In the genomic region with DNA sequence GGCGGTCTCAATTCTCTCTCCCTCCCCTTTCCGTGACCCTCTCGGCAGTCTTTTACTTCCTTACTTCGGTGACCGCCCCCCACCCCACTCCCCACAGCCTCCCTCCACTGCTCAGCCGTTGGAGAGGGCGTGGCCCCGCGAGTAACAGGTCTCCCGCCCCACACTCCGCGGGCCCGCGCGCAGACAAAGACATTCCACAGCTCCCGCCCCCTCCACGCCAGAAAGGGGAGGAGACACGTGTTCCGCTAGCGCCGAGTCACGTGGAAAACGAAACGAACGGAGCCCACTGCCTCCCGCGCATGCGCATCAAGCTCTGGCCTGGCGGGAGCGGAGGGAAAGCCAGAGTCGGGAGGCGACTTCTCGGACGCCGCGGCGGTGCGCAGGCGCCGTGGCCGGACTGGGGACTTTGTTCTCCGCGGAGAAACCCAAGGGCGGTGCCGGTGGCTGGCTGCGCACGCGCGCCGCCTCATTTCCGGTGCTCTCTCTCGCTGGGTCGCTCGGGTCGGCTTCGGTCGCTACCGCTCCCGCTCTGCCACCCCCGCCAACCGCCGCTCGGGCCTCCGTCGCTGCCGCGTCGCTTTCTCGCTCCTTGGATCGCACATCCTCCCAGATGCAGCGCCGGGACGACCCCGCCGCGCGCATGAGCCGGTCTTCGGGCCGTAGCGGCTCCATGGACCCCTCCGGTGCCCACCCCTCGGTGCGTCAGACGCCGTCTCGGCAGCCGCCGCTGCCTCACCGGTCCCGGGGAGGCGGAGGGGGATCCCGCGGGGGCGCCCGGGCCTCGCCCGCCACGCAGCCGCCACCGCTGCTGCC, we compare ENCODE assay signal across 8 cellular contexts. TPM values are rescaled to one million over a fixed set of nuclear protein-coding genes. Genes with fewer than 3 reads are reported as not detected.
A peak's percentile ranks its signal among the peaks of the same experiment; 100 is the strongest.
DNase-seq lines count a peak whose midpoint lies in the region; ATAC-seq and TF ChIP-seq lines count a peak whose summit lies in the region.

A gene with protein sequence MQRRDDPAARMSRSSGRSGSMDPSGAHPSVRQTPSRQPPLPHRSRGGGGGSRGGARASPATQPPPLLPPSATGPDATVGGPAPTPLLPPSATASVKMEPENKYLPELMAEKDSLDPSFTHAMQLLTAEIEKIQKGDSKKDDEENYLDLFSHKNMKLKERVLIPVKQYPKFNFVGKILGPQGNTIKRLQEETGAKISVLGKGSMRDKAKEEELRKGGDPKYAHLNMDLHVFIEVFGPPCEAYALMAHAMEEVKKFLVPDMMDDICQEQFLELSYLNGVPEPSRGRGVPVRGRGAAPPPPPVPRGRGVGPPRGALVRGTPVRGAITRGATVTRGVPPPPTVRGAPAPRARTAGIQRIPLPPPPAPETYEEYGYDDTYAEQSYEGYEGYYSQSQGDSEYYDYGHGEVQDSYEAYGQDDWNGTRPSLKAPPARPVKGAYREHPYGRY (plus strand): TSS at position 483 of the 813 bp plus-strand sequence. CDS start 128 bp downstream, at position 611.

- DNase-seq in GM23338 (ENCODE audit: low spot score) (peak; percentile 97), LHCN-M2 (ENCODE audit: low read depth) (peak; percentile 99), RPMI8226 (peak; percentile 100), fibroblast of gingiva (ENCODE audit: low read depth) (peak; percentile 98), naive B cell (peak; percentile 97)
- peak; percentile 95 to 98 for DNase-seq in activated T-helper 1 cell treated with anti-CD3 and anti-CD28 coated beads, Interleukin-2, amount 50 U/mL, for 16 hours (ENCODE audit: low read depth in 1 of 2, low spot score in 1 of 2)

- H3K36me3 Mint-ChIP-seq in GM23338 (ENCODE audit: low read depth) (peaks cover 30% of the 10 kb centered on the region), naive B cell (no peaks in the 10 kb centered on the region)
- peaks cover 11% of the 10 kb centered on the region for H3K36me3 Mint-ChIP-seq in stimulated activated memory B cell treated with anti-CD40 and anti-IgM and Interleukin-4, amounts not matched to agents 10 μg/mL and 1 μg/mL and 100 μg/mL, for 72 hours

- H3K27me3 Mint-ChIP-seq in GM23338 (ENCODE audit: insufficient read depth, low read depth, poor library complexity) (peaks cover 13% of the 10 kb centered on the region), naive B cell (no peaks in the 10 kb centered on the region)
- no peaks in the 10 kb centered on the region for H3K27me3 Mint-ChIP-seq in stimulated activated memory B cell treated with anti-CD40 and anti-IgM and Interleukin-4, amounts not matched to agents 10 μg/mL and 1 μg/mL and 100 μg/mL, for 72 hours

- H3K27ac Mint-ChIP-seq in GM23338 (peak within 1 kb of the TSS; percentile 96), naive B cell (peak within 1 kb of the TSS; percentile 94 to 99 (median 98))
- peak within 1 kb of the TSS; percentile 84 for H3K27ac Mint-ChIP-seq in stimulated activated memory B cell treated with anti-CD40 and anti-IgM and Interleukin-4, amounts not matched to agents 10 μg/mL and 1 μg/mL and 100 μg/mL, for 72 hours

- H3K27ac ChIP-seq in DOHH2 (ENCODE audit: low read depth, low read length) (peak within 1 kb of the TSS; percentile 82), GM23338 (ENCODE audit: low read depth) (peak within 1 kb of the TSS; percentile 89)

- no peaks in the 10 kb centered on the region for H3K27me3 ChIP-seq in DOHH2 (ENCODE audit: control insufficient read depth, low read length)
- H3K27me3 ChIP-seq in GM23338 (ENCODE audit: insufficient read depth): no peaks in the 10 kb centered on the region

- H3K9me3 Mint-ChIP-seq in GM23338: no peaks in the 10 kb centered on the region
- H3K9me3 Mint-ChIP-seq in naive B cell: no peaks in the 10 kb centered on the region
- H3K9me3 Mint-ChIP-seq in stimulated activated memory B cell treated with anti-CD40 and anti-IgM and Interleukin-4, amounts not matched to agents 10 μg/mL and 1 μg/mL and 100 μg/mL, for 72 hours: no peaks in the 10 kb centered on the region

- H4K20me1 ChIP-seq in DOHH2 (ENCODE audit: control insufficient read depth, insufficient read depth, low read depth, low read length) (peaks cover 18% of the 10 kb centered on the region), GM23338 (replicated peaks; ENCODE audit: insufficient read depth) (peaks cover 45% of the 10 kb centered on the region)

- H3K4me3 ChIP-seq in DOHH2 (ENCODE audit: low read length) (peak within 1 kb of the TSS; percentile 82), GM23338 (peak within 1 kb of the TSS; percentile 100)

- H3K4me3 Mint-ChIP-seq in GM23338: peak within 1 kb of the TSS; percentile 84
- H3K4me3 Mint-ChIP-seq in naive B cell: peak within 1 kb of the TSS; percentile 87 to 98 (median 96)
- H3K4me3 Mint-ChIP-seq in stimulated activated memory B cell treated with anti-CD40 and anti-IgM and Interleukin-4, amounts not matched to agents 10 μg/mL and 1 μg/mL and 100 μg/mL, for 72 hours: peak within 1 kb of the TSS; percentile 95

- TF ChIP-seq CTCF in DOHH2 (IDR thresholded peaks at IDR 0.05; ENCODE audit: low read depth, low read length, poor library complexity, severe bottlenecking): no peak
- no peak for TF ChIP-seq CTCF in GM23338 (conservative IDR thresholded peaks at IDR 0.05; ENCODE audit: low read depth in 2 of 2)

- peaks cover 32% of the 10 kb centered on the region for H3K4me1 ChIP-seq in DOHH2 (ENCODE audit: control insufficient read depth, low read length)
- peaks cover 29% of the 10 kb centered on the region for H3K4me1 ChIP-seq in GM23338 (ENCODE audit: insufficient read depth)

- no peaks in the 10 kb centered on the region for H3K9me3 ChIP-seq in DOHH2 (ENCODE audit: control insufficient read depth, insufficient read depth, low read length)

- peak within 1 kb of the TSS; percentile 40; the same call in 1 of the 2 replicates for H2AFZ ChIP-seq in GM23338

- H3F3A ChIP-seq in DOHH2 (ENCODE audit: control insufficient read depth, insufficient read depth) (no peaks in the 10 kb centered on the region), GM23338 (replicated peaks; ENCODE audit: low read depth) (peaks cover 10% of the 10 kb centered on the region)

- H3K4me2 ChIP-seq in DOHH2 (ENCODE audit: low read length): peak within 1 kb of the TSS; percentile 79
- H3K4me2 ChIP-seq in GM23338: peak within 1 kb of the TSS; percentile 88

- H3K9me2 ChIP-seq in DOHH2 (replicated peaks; ENCODE audit: control insufficient read depth, low read length) (no peaks in the 10 kb centered on the region), GM23338 (ENCODE audit: insufficient read depth) (no peaks in the 10 kb centered on the region)

- peaks cover 49% of the 10 kb centered on the region for H3K79me2 ChIP-seq in DOHH2 (ENCODE audit: control insufficient read depth, low read length)
- peaks cover 47% of the 10 kb centered on the region for H3K79me2 ChIP-seq in GM23338 (replicated peaks; ENCODE audit: insufficient read depth)

- H3K4me1 Mint-ChIP-seq in GM23338: peaks cover 22% of the 10 kb centered on the region
- peaks cover 33 to 40% (median 34%) of the 10 kb centered on the region in 3 donors for H3K4me1 Mint-ChIP-seq in naive B cell
- H3K4me1 Mint-ChIP-seq in stimulated activated memory B cell treated with anti-CD40 and anti-IgM and Interleukin-4, amounts not matched to agents 10 μg/mL and 1 μg/mL and 100 μg/mL, for 72 hours: peaks cover 41% of the 10 kb centered on the region

- H3K36me3 ChIP-seq in DOHH2 (ENCODE audit: control insufficient read depth, low read length) (peaks cover 39% of the 10 kb centered on the region), GM23338 (ENCODE audit: insufficient read depth) (peaks cover 6% of the 10 kb centered on the region)

- ATAC-seq in GM23338: peak; percentile 82
- peak; percentile 82 to 85 for ATAC-seq in naive B cell (ENCODE audit: low read depth in 2 of 2)
- peak; percentile 94 for ATAC-seq in stimulated activated memory B cell treated with anti-CD40 and anti-IgM and Interleukin-4, amounts not matched to agents 10 μg/mL and 1 μg/mL and 100 μg/mL, for 72 hours

RNA-seq across cellular contexts. Expression of the gene that starts here (rescaled TPM):
- total RNA-seq in GM23338 (2014; rRNA removed; shearing (Covaris generic)): 251 and 263 TPM in 2 replicates
- polyA plus RNA-seq in GM23338 (2016; fragmentation: Nextera tagmentation; extraction: Ambion mirVana) (184 and 191 TPM in 2 replicates), naive B cell (ENCODE audit: low read depth in 6 of 6) (100 to 1,000 TPM in 5 of 6 donors, 10 to 100 TPM in 1; 96.3 to 134 (median 115) TPM)
- 58.9 and 72.6 TPM in 2 replicates for total RNA-seq in LHCN-M2 (2014; rRNA removed)
- 95.9 TPM for polyA plus RNA-seq in LHCN-M2 (2012)

Comparison
In these comparisons a context has a peak if more than half of its experiments do, and no peak if none do; other contexts are left out.
1. Peak in every context shown above with its lines: DNase-seq, ATAC-seq, H3K4me3 ChIP-seq and H3K27ac ChIP-seq.